In the genomic region with DNA sequence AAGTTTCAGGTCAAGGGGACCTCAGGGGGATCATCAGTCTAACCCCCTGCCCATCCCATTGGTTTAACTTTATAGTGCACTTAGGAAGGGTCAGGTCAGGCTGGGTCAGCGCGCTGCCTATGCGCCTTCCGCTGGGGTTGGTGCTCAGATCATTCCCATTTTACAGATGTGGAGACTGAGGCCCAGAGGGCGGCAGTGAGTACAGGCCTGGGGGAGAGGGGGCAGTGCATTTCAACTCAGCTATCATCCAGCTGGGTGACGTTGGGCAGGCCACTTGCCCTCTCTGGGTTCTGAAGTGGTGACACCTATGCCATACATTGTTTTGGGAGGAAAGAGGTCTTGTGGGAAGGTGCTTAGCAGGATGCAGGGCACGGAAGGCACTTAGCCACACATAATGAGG, we compare ENCODE assay signal across 30 cellular contexts.
"Had no signal": no experiment of that assay in that cellular context is flagged by ENCODE, and none has a peak within 500 bp of the region (broad histone marks: within the 10 kb centered on the region; RNA-seq: fewer than 3 reads in every experiment).

No MANE protein-coding gene starts in this region.

- DNase-seq: activated B cell treated with CpG ODN at 0.5 μM for 24 hours; activated CD4-positive, alpha-beta memory T cell treated with anti-CD3 and anti-CD28 coated beads, Interleukin-2, amount 10 ng/mL, durations not matched to agents 7 days and 5 days; activated CD4-positive, alpha-beta T cell treated with anti-CD3 and anti-CD28 coated beads for 48 hours; activated CD4-positive, alpha-beta T cell treated with anti-CD3 and anti-CD28 coated beads, Interleukin-2, amount 10 ng/mL, durations not matched to agents 7 days and 5 days; activated CD4-positive, alpha-beta T cell treated with anti-CD3 and anti-CD28 coated beads, Interleukin-2, amount 50 U/mL, for 48 hours; activated CD4-positive, CD25-positive, alpha-beta regulatory T cell treated with anti-CD3 and anti-CD28 coated beads, Interleukin-2, amount 50 U/mL, for 72 hours; activated CD8-positive, alpha-beta memory T cell treated with anti-CD3 and anti-CD28 coated beads for 24 hours; activated CD8-positive, alpha-beta memory T cell treated with anti-CD3 and anti-CD28 coated beads, Interleukin-2, amount 10 ng/mL, durations not matched to agents 7 days and 5 days; activated CD8-positive, alpha-beta memory T cell treated with anti-CD3 and anti-CD28 coated beads, Interleukin-2, amount 50 U/mL, for 48 hours; activated CD8-positive, alpha-beta T cell treated with anti-CD3 and anti-CD28 coated beads, Interleukin-2, amount 10 ng/mL, durations not matched to agents 7 days and 5 days; activated effector memory CD4-positive, alpha-beta T cell treated with Interleukin-2 at 50 U/mL for 16 hours; activated gamma-delta T cell; activated naive CD4-positive, alpha-beta T cell treated with anti-CD3 and anti-CD28 coated beads, Interleukin-2, amount 10 ng/mL, durations not matched to agents 7 days and 5 days; activated naive CD4-positive, alpha-beta T cell treated with Interleukin-2 at 50 U/mL for 16 hours; activated naive CD8-positive, alpha-beta T cell treated with anti-CD3 and anti-CD28 coated beads, Interleukin-2, amount 10 ng/mL, durations not matched to agents 7 days and 5 days; activated naive CD8-positive, alpha-beta T cell treated with anti-CD3 and anti-CD28 coated beads, Interleukin-2, amount 50 U/mL, for 24 hours; activated T-cell treated with anti-CD3 and anti-CD28 coated beads, Interleukin-2, amount 50 U/mL, for 24 hours; activated T-cell treated with anti-CD3 and anti-CD28 coated beads, Interleukin-2, amount 50 U/mL, for 48 hours; amygdala; anterior cingulate cortex; caudate nucleus; cerebellar nuclear complex; T-helper 1 cell; T-helper 2 cell; T-helper 9 cell had no signal

- H3K9me3 ChIP-seq: ascending aorta had no signal

- FAIRE-seq: bronchial epithelial cell, TTC549 had no signal

- H3K4me3 ChIP-seq: ascending aorta, cardiac muscle cell had no signal

- H3K4me1 ChIP-seq: ascending aorta had no signal

- H3K36me3 ChIP-seq: ascending aorta, cardiac muscle cell had no signal

- H3K27ac ChIP-seq: ascending aorta, cardiac muscle cell, VCaP had no signal

- H3K27me3 ChIP-seq: ascending aorta, cardiac muscle cell had no signal

- ATAC-seq: activated CD8-positive, alpha-beta memory T cell treated with anti-CD3 and anti-CD28 coated beads, Interleukin-2, amount 10 ng/mL, durations not matched to agents 7 days and 5 days; activated CD8-positive, alpha-beta T cell treated with anti-CD3 and anti-CD28 coated beads, Interleukin-2, amount 10 ng/mL, durations not matched to agents 7 days and 5 days; activated naive CD8-positive, alpha-beta T cell treated with anti-CD3 and anti-CD28 coated beads, Interleukin-2, amount 50 U/mL, for 24 hours had no signal
